ENCODE assay signal across 8 cellular contexts in the genomic region with DNA sequence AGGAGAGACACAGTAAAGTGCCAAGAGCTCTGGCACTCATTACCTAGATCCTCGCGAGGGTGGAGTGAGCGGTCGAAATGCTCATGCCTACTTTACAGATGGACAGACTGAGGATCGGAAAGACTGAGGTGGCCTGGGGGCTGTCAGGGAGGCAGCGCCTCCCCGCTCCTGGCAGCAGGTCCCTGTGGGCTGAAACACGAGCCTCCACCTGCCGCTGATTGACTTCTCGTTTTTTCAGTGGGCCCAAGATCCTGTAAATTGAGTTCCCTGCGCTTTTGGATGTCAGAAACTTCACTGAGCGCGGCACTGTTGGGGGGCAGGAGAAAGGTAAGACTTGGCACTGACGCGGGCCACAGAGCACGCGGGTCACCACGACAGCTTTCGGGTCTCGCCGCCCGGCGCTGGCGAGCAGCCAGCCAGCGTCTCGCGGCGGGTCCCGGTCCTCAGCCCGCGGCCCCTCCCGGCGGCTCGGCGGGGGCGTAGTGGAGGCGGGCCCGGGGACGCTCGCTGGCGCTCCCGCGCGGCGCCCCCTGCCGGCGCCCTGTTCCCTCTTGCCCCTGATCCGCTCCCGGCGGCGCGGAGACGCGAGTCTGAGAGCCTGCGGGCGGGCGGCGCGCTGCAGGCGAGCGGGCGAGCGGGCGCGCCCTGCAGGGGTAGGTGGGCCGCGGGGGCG. TPM values are rescaled to one million over a fixed set of nuclear protein-coding genes. Genes with fewer than 3 reads are reported as not detected.
DNase-seq lines count a peak whose midpoint lies in the region; ATAC-seq, FAIRE-seq and TF ChIP-seq lines count a peak whose summit lies in the region.

No MANE protein-coding gene starts in this region.

- peak; percentile 70 to 78 for DNase-seq in A549 (ENCODE audit: low read depth in 1 of 2, low spot score in 1 of 2)
- DNase-seq in NCI-H748 (lab: John Stamatoyannopoulos, UW; ENCODE audit: unreplicated experiment): peak; percentile 93
- peak; percentile 80 for DNase-seq in activated CD8-positive, alpha-beta memory T cell treated with anti-CD3 and anti-CD28 coated beads, Interleukin-2, amount 50 U/mL, for 4 hours
- peak; percentile 57 for DNase-seq in epidermal melanocyte (ENCODE audit: insufficient read length, low spot score)
- DNase-seq in stimulated activated CD8-positive, alpha-beta memory T cell treated with anti-CD3 and anti-CD28 coated beads, Interleukin-4, amount 100 ng/mL, for 48 hours: peak; percentile 83

- no peak for TF ChIP-seq EP300 in A549 (IDR thresholded peaks at IDR 0.05)

- peak overlapping the region; percentile 95 for H3K4me2 ChIP-seq in A549

- H3K4me3 ChIP-seq in A549 (peak overlapping the region; percentile 70), muscle layer of colon (ENCODE audit: low read depth in 1 of 2, low read length in 2 of 2) (peak overlapping the region; percentile 20 to 32)

- ATAC-seq in A549 (peak; percentile 90 to 91), GM18520 (IDR thresholded peaks at IDR 0.05; ENCODE audit: unreplicated experiment) (peak; percentile 58), HG03565 (IDR thresholded peaks at IDR 0.05; ENCODE audit: unreplicated experiment) (peak; percentile 68)

- H3K27ac ChIP-seq in A549 (peak overlapping the region; percentile 87 to 93), muscle layer of colon (ENCODE audit: low read depth, low read length) (no peak overlapping the region)

- TF ChIP-seq RAD21 in A549 (conservative IDR thresholded peaks at IDR 0.05 in 1 of 2, IDR thresholded peaks at IDR 0.05 in 1 of 2): peak in 1 of 2 experiments; percentile 47; a peak in 2 of 5 replicates

- no peaks in the 10 kb centered on the region for H3K36me3 ChIP-seq in muscle layer of colon (ENCODE audit: insufficient read depth, low read length)

- WGBS in A549 (ENCODE audit: missing lambda C conversion rate): 11% methylated on average over 28 of the region's 68 CpGs

- CTCF ChIA-PET in A549 (lab: Yijun Ruan, JAX): interaction anchor here (0.6 to 2.1 kb wide), 11 partner anchors 9 to 234 kb away, joined by 3 to 9 read pairs (median 3); no protein-coding TSS in a partner anchor

- peaks cover 11% of the 10 kb centered on the region; the same call in 2 of the 3 replicates for H3K4me1 ChIP-seq in A549
- H3K4me1 ChIP-seq in muscle layer of colon (ENCODE audit: insufficient read depth, low read length): peaks cover 4% of the 10 kb centered on the region

- no peak overlapping the region for H3K9ac ChIP-seq in muscle layer of colon (ENCODE audit: low read length)

- TF ChIP-seq POLR2A in A549 (IDR thresholded peaks at IDR 0.05; ENCODE audit: low read length): no peak

- FAIRE-seq in A549 (lab: Jason Lieb, UNC): no peak

- POLR2A ChIA-PET in A549 (lab: Yijun Ruan, JAX): no interaction called here

- peak; percentile 91 for TF ChIP-seq CTCF in A549 (IDR thresholded peaks at IDR 0.05)

- H3K9me3 ChIP-seq in A549 (no peaks in the 10 kb centered on the region), muscle layer of colon (ENCODE audit: low read length) (no peaks in the 10 kb centered on the region)

- peaks cover 20 to 31% of the 10 kb centered on the region in 2 donors for H3K27me3 ChIP-seq in muscle layer of colon (ENCODE audit: control insufficient read depth in 1 of 2, insufficient read depth in 2 of 2, low read length in 2 of 2)

TF ChIP-seq in A549, 52 proteins besides CTCF, POLR2A, EP300 and RAD21:
- TF ChIP-seq SREBF2 (IDR thresholded peaks at IDR 0.05) (no peak), NFE2L2 (conservative IDR thresholded peaks at IDR 0.05; ENCODE audit: low read length) (no peak), JUN (IDR thresholded peaks at IDR 0.05) (peak in 1 of 2 experiments; percentile 15; a peak in 1 of 5 replicates), FOSB (CRISPR knock-in tag; IDR thresholded peaks at IDR 0.05) (no peak), REST (IDR thresholded peaks at IDR 0.05) (peak; percentile 42), HOXB13 (CRISPR knock-in tag; IDR thresholded peaks at IDR 0.05; ENCODE audit: low read depth) (no peak), KDM1A (IDR thresholded peaks at IDR 0.05; ENCODE audit: low read depth) (peak; percentile 96), MAX (IDR thresholded peaks at IDR 0.05) (peak; percentile 54), SMC3 (IDR thresholded peaks at IDR 0.05) (peak; percentile 59), PHF8 (IDR thresholded peaks at IDR 0.05; ENCODE audit: borderline replicate concordance, low read depth) (peak; percentile 65; the same call in 1 of the 2 replicates), HMGXB4 (CRISPR knock-in tag; IDR thresholded peaks at IDR 0.05; ENCODE audit: borderline replicate concordance) (no peak), HDAC2 (IDR thresholded peaks at IDR 0.05) (peak; percentile 94), POLR2AphosphoS2 (conservative IDR thresholded peaks at IDR 0.05; ENCODE audit: low read length) (no peak), CHD4 (IDR thresholded peaks at IDR 0.05; ENCODE audit: borderline replicate concordance) (peak; percentile 87; the same call in 1 of the 2 replicates), HOXA7 (CRISPR knock-in tag; IDR thresholded peaks at IDR 0.05) (no peak), FOXS1 (CRISPR knock-in tag; IDR thresholded peaks at IDR 0.05) (no peak), RCOR1 (IDR thresholded peaks at IDR 0.05; ENCODE audit: low read depth, low read length) (no peak)

RNA-seq across cellular contexts. Expression of gene SCN8A, which starts 0.6 kb away (rescaled TPM):
- 4.8 and 6.2 TPM in 2 replicates for polyA plus RNA-seq in A549 (2011; rRNA removed)
- 1.9 and 2.3 TPM in 2 replicates for polyA plus RNA-seq in A549 (2012; cell fraction: cytosol; rRNA removed)
- polyA plus RNA-seq in A549 (2012; cell fraction: nucleus; rRNA removed): 3.5 and 5.6 TPM in 2 replicates
- polyA plus RNA-seq in A549 (2017; fragmentation: RNase III; extraction: RNeasy Plus Mini Kit Qiagen cat#74134 plus additional on column Dnase treatment): 1.8 to 2.2 TPM (median 2.1 TPM) in 3 replicates
- 23.8 and 29.1 TPM in 2 replicates for polyA minus RNA-seq in A549 (2011; rRNA and poly(A)+ RNA removed)
